Comparison of ENCODE assay signal across 7 cellular contexts in genomic region chr6:148745926-148746325, GRCh38. TPM values are rescaled to one million over a fixed set of nuclear protein-coding genes. Genes with fewer than 3 reads are reported as not detected.
DNase-seq lines count a peak whose midpoint lies in the region; ATAC-seq and TF ChIP-seq lines count a peak whose summit lies in the region.

No MANE protein-coding gene starts in this region.

- no peak overlapping the region for H3K27ac ChIP-seq in iPS DF 6.9 (ENCODE audit: low read length)

- no peak for ATAC-seq in activated CD8-positive, alpha-beta T cell treated with anti-CD3 and anti-CD28 coated beads for 36 hours
- ATAC-seq in stimulated activated naive CD8-positive, alpha-beta T cell treated with anti-CD3 and anti-CD28 coated beads, Interleukin-15, amount 100 ng/mL, for 72 hours: no peak

- no peaks in the 10 kb centered on the region for H3K36me3 ChIP-seq in iPS DF 6.9 (ENCODE audit: control insufficient read depth, insufficient read depth, low read length)

- no peak for DNase-seq in HFF-Myc (ENCODE audit: extremely low read depth, low read depth)
- no peak for DNase-seq in activated CD8-positive, alpha-beta T cell treated with anti-CD3 and anti-CD28 coated beads for 36 hours
- DNase-seq in iPS DF 6.9 (ENCODE audit: low read depth, low spot score): no peak
- no peak for DNase-seq in stimulated activated naive CD8-positive, alpha-beta T cell treated with anti-CD3 and anti-CD28 coated beads, Interleukin-15, amount 100 ng/mL, for 72 hours
- no peak for DNase-seq in activated CD4-positive, CD25-positive, alpha-beta regulatory T cell (lab: John Stamatoyannopoulos, UW)
- DNase-seq in middle frontal gyrus (ENCODE audit: extremely low spot score, low spot score): no peak
- DNase-seq in cerebellum (ENCODE audit: low spot score): no peak

- POLR2A ChIA-PET in activated CD8-positive, alpha-beta T cell treated with anti-CD3 and anti-CD28 coated beads for 36 hours (lab: Charles Lee): no interaction called here

- peak overlapping the region; percentile 90 for H3K4me3 Mint-ChIP-seq in activated CD8-positive, alpha-beta T cell treated with anti-CD3 and anti-CD28 coated beads for 36 hours
- H3K4me3 Mint-ChIP-seq in stimulated activated naive CD8-positive, alpha-beta T cell treated with anti-CD3 and anti-CD28 coated beads, Interleukin-15, amount 100 ng/mL, for 72 hours: peak overlapping the region; percentile 95 to 96

- CTCF ChIA-PET in activated CD8-positive, alpha-beta T cell treated with anti-CD3 and anti-CD28 coated beads for 36 hours (lab: Charles Lee): interaction anchor here (1.6 to 2.5 kb wide), 2 partner anchors 11 to 168 kb away, joined by 6 to 8 read pairs; no protein-coding TSS in a partner anchor

- H3K9me3 ChIP-seq in iPS DF 6.9 (ENCODE audit: control insufficient read depth, insufficient read depth, low read length): no peaks in the 10 kb centered on the region

- H3K4me3 ChIP-seq in HFF-Myc (replicated peaks; ENCODE audit: low read depth, low read length): peak overlapping the region; percentile 72
- H3K4me3 ChIP-seq in iPS DF 6.9 (ENCODE audit: low read length): peak overlapping the region; percentile 83; the same call in 1 of the 2 replicates

- no peaks in the 10 kb centered on the region for H3K27me3 ChIP-seq in iPS DF 6.9 (ENCODE audit: control insufficient read depth, insufficient read depth, low read length)

- H3K27me3 Mint-ChIP-seq in activated CD8-positive, alpha-beta T cell treated with anti-CD3 and anti-CD28 coated beads for 36 hours: peaks cover 34% of the 10 kb centered on the region
- peaks cover 67% of the 10 kb centered on the region for H3K27me3 Mint-ChIP-seq in stimulated activated naive CD8-positive, alpha-beta T cell treated with anti-CD3 and anti-CD28 coated beads, Interleukin-15, amount 100 ng/mL, for 72 hours

- H3K36me3 Mint-ChIP-seq in activated CD8-positive, alpha-beta T cell treated with anti-CD3 and anti-CD28 coated beads for 36 hours (ENCODE audit: low read depth): no peaks in the 10 kb centered on the region

- no peaks in the 10 kb centered on the region for H3K9me3 Mint-ChIP-seq in activated CD8-positive, alpha-beta T cell treated with anti-CD3 and anti-CD28 coated beads for 36 hours
- H3K9me3 Mint-ChIP-seq in stimulated activated naive CD8-positive, alpha-beta T cell treated with anti-CD3 and anti-CD28 coated beads, Interleukin-15, amount 100 ng/mL, for 72 hours: no peaks in the 10 kb centered on the region

- H3K4me1 Mint-ChIP-seq in activated CD8-positive, alpha-beta T cell treated with anti-CD3 and anti-CD28 coated beads for 36 hours (ENCODE audit: low read depth): peaks cover 22% of the 10 kb centered on the region
- peaks cover 25% of the 10 kb centered on the region for H3K4me1 Mint-ChIP-seq in stimulated activated naive CD8-positive, alpha-beta T cell treated with anti-CD3 and anti-CD28 coated beads, Interleukin-15, amount 100 ng/mL, for 72 hours

- intact Hi-C loops in activated CD8-positive, alpha-beta T cell treated with anti-CD3 and anti-CD28 coated beads for 36 hours (cut with micrococcal nuclease): loop anchor here (1.0 kb wide), 1 partner anchor 201 kb away; no protein-coding TSS in a partner anchor

- WGBS in iPS DF 6.9 (ENCODE audit: insufficient coverage, insufficient read length): no CpG with 5 or more reads among the region's 6 CpGs

- H3K4me1 ChIP-seq in iPS DF 6.9 (ENCODE audit: control insufficient read depth, insufficient read depth, low read length): no peaks in the 10 kb centered on the region; the same call in 1 of the 2 replicates

- TF ChIP-seq CTCF in HFF-Myc (IDR thresholded peaks at IDR 0.05; ENCODE audit: low read depth, low read length, missing control alignments): no peak
- no peak for TF ChIP-seq CTCF in activated CD8-positive, alpha-beta T cell treated with anti-CD3 and anti-CD28 coated beads for 36 hours (IDR thresholded peaks at IDR 0.05)

- no peak overlapping the region for H3K27ac Mint-ChIP-seq in activated CD8-positive, alpha-beta T cell treated with anti-CD3 and anti-CD28 coated beads for 36 hours
- H3K27ac Mint-ChIP-seq in stimulated activated naive CD8-positive, alpha-beta T cell treated with anti-CD3 and anti-CD28 coated beads, Interleukin-15, amount 100 ng/mL, for 72 hours: no peak overlapping the region

RNA-seq across cellular contexts. Expression of gene UST, which starts 0.9 kb away (rescaled TPM):
- total RNA-seq in activated CD8-positive, alpha-beta T cell treated with anti-CD3 and anti-CD28 coated beads for 36 hours: 1 to 10 TPM; 1.2 to 1.5 TPM
- 11.4 TPM for total RNA-seq in cerebellum
